ENCODE assay signal across 1 cellular context in genomic region chr11:13462928-13463778, GRCh38.
TF ChIP-seq lines count a peak whose summit lies in the region.

Gene BTBD10 (minus strand): TSS chr11:13463222. CDS start chr11:13445124, 18,098 bp downstream.

TF ChIP-seq in H1, 55 proteins besides CTCF, POLR2A, EP300 and RAD21:
- peak; percentile 57; the same call in 1 of the 2 replicates for TF ChIP-seq MAX (IDR thresholded peaks at IDR 0.05)
- TF ChIP-seq HDAC2 (IDR thresholded peaks at IDR 0.05; ENCODE audit: borderline replicate concordance in 1 of 2, low read depth in 2 of 2, low read length in 2 of 2), result peak in 1 of 2 experiments; percentile 72; a peak in 3 of 4 replicates
- TF ChIP-seq PHF8 (conservative IDR thresholded peaks at IDR 0.05; ENCODE audit: low read depth, low read length), result peak; percentile 81
- TF ChIP-seq RNF2 (IDR thresholded peaks at IDR 0.05; ENCODE audit: borderline replicate concordance, low read depth, low read length, missing control alignments, poor library complexity, severe bottlenecking), result no peak
- peak; percentile 64; the same call in 1 of the 2 replicates for TF ChIP-seq TBP (IDR thresholded peaks at IDR 0.05; ENCODE audit: low read depth, low read length)
- no peak for TF ChIP-seq JUN (IDR thresholded peaks at IDR 0.05; ENCODE audit: low read depth, low read length)
- TF ChIP-seq ZNF274 (IDR thresholded peaks at IDR 0.05; ENCODE audit: borderline replicate concordance, extremely low read depth, low read length), result no peak
- TF ChIP-seq CHD2 (IDR thresholded peaks at IDR 0.05; ENCODE audit: low read length), result peak; percentile 100
- TF ChIP-seq SP4 (IDR thresholded peaks at IDR 0.05; ENCODE audit: low read length), result 0 out of 2 replicates have a peak, but pooled peaks have one; percentile 55
- peak; percentile 75 to 84; a peak in 1 of 4 replicates for TF ChIP-seq SIN3A (conservative IDR thresholded peaks at IDR 0.05 in 1 of 2, IDR thresholded peaks at IDR 0.05 in 1 of 2; ENCODE audit: low read depth in 1 of 2, low read length in 2 of 2)
- no peak for TF ChIP-seq SUZ12 (IDR thresholded peaks at IDR 0.05; ENCODE audit: low read length)
- peak; percentile 8 for TF ChIP-seq NANOG (IDR thresholded peaks at IDR 0.05; ENCODE audit: insufficient read depth, low read depth, low read length, poor library complexity, severe bottlenecking)
- peak; percentile 60 for TF ChIP-seq ASH2L (IDR thresholded peaks at IDR 0.05; ENCODE audit: low read length)
- peak; percentile 99 for TF ChIP-seq BRCA1 (IDR thresholded peaks at IDR 0.05; ENCODE audit: low read depth, low read length)
- TF ChIP-seq ATF2 (IDR thresholded peaks at IDR 0.05; ENCODE audit: low read length), result peak; percentile 62; the same call in 1 of the 2 replicates
- TF ChIP-seq RBBP5 (IDR thresholded peaks at IDR 0.05; ENCODE audit: borderline replicate concordance, low read depth, low read length), result 0 out of 2 replicates have a peak, but pooled peaks have one; percentile 4
- 0 out of 2 replicates have a peak, but pooled peaks have one; percentile 16 for TF ChIP-seq YY1 (IDR thresholded peaks at IDR 0.05; ENCODE audit: low read depth, low read length)
- TF ChIP-seq TAF1 (IDR thresholded peaks at IDR 0.05; ENCODE audit: low read depth, low read length), result peak; percentile 76; the same call in 1 of the 2 replicates
- TF ChIP-seq BACH1 (IDR thresholded peaks at IDR 0.05; ENCODE audit: low read length), result peak; percentile 70; the same call in 1 of the 2 replicates
- no peak for TF ChIP-seq BCL11A (IDR thresholded peaks at IDR 0.05; ENCODE audit: low read depth in 2 of 2, low read length in 2 of 2)
- TF ChIP-seq E2F6 (IDR thresholded peaks at IDR 0.05), result peak; percentile 65; the same call in 1 of the 2 replicates
- TF ChIP-seq POLR2AphosphoS5 (IDR thresholded peaks at IDR 0.05; ENCODE audit: low read depth, low read length), result peak; percentile 66
- no peak for TF ChIP-seq CEBPB (IDR thresholded peaks at IDR 0.05; ENCODE audit: low read depth, low read length)
- no peak for TF ChIP-seq CHD1 (IDR thresholded peaks at IDR 0.05; ENCODE audit: low read depth, low read length)
- peak; percentile 70; the same call in 1 of the 2 replicates for TF ChIP-seq GTF2F1 (IDR thresholded peaks at IDR 0.05; ENCODE audit: borderline replicate concordance, low read depth, low read length)
- TF ChIP-seq KDM5A (IDR thresholded peaks at IDR 0.05; ENCODE audit: low read length), result no peak
- TF ChIP-seq SAP30 (IDR thresholded peaks at IDR 0.05; ENCODE audit: insufficient read depth, insufficient replicate concordance, low read length), result peak; percentile 84
- TF ChIP-seq KDM4A (IDR thresholded peaks at IDR 0.05; ENCODE audit: low read depth, low read length, severe bottlenecking), result peak; percentile 100
